In the genomic region with DNA sequence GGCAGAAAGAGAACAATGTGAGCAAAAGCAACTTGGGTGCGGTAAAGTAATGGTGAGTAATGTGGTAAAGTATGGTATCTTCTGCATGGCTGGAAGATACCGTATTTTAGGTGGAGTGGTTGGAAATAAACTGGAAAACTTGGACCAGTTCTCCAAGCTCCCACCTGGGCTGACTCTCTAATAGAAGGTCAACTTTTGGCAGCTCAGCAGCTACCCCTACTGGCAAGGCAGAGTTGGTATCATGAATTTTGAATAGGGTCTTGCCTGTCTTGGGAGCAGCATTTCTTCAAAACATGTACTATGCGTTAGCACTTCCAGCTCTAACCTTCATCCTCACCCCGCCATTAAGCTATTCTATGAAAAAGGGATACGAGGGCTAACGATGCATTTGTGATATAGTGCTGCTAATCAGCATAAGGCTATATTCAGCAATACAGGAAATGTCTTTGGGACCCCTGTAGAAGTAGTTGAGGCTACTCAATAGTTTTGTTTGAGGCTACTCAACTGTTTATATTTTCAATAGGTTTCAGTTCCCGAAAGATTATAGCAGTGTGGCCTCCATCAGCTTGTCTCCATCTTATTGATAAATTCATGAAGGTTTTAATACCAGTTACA, we compare ENCODE assay signal across 8 cellular contexts.
A peak's percentile ranks its signal among the peaks of the same experiment; 100 is the strongest.
DNase-seq lines count a peak whose midpoint lies in the region; ATAC-seq and TF ChIP-seq lines count a peak whose summit lies in the region.

No MANE protein-coding gene starts in this region.

- H3K27me3 Mint-ChIP-seq in activated T-cell treated with anti-CD3 and anti-CD28 coated beads, Interleukin-2, amount 50 U/mL, for 72 hours (ENCODE audit: low read depth): peaks cover 17% of the 10 kb centered on the region
- H3K27me3 Mint-ChIP-seq in activated T-cell treated with anti-CD3 and anti-CD28 coated beads, Interleukin-2, amount 50 U/mL, for 4 hours (ENCODE audit: low read depth): no peaks in the 10 kb centered on the region
- peaks cover 0 to 6% (median 1%) of the 10 kb centered on the region in 3 donors for H3K27me3 Mint-ChIP-seq in immature natural killer cell (ENCODE audit: low read depth in 3 of 3)

- DNase-seq in activated T-cell treated with anti-CD3 and anti-CD28 coated beads, Interleukin-2, amount 50 U/mL, for 72 hours: peak; percentile 24 to 33
- no peak for DNase-seq in activated T-cell treated with anti-CD3 and anti-CD28 coated beads, Interleukin-2, amount 50 U/mL, for 4 hours
- DNase-seq in NCI-H510A treated with DMSO at 0.1 percent for 48 hours (lab: John Stamatoyannopoulos, UW) (peak; percentile 12), astrocyte of the spinal cord (ENCODE audit: low read depth, low spot score) (peak; percentile 71), immature natural killer cell (peak in 2 of 3 donors; percentile 3 to 13), substantia nigra (lab: John Stamatoyannopoulos, UW) (peak in 25 of 49 donors; percentile 0 to 59 (median 19)), cerebellum (ENCODE audit: low spot score) (no peak)

- H3K27ac Mint-ChIP-seq in activated T-cell treated with anti-CD3 and anti-CD28 coated beads, Interleukin-2, amount 50 U/mL, for 72 hours: no peak overlapping the region
- no peak overlapping the region for H3K27ac Mint-ChIP-seq in immature natural killer cell

- no peak for ATAC-seq in activated T-cell treated with anti-CD3 and anti-CD28 coated beads, Interleukin-2, amount 50 U/mL, for 72 hours (replicated peaks in 1 of 2)
- no peak for ATAC-seq in activated T-cell treated with anti-CD3 and anti-CD28 coated beads, Interleukin-2, amount 50 U/mL, for 4 hours
- peak; percentile 62 for ATAC-seq in HG03095 (IDR thresholded peaks at IDR 0.05; ENCODE audit: unreplicated experiment)

- no peak overlapping the region for H3K4me3 ChIP-seq in astrocyte of the spinal cord (ENCODE audit: low read depth, low read length)

- in situ Hi-C loops in astrocyte of the spinal cord (cut with HindIII; ENCODE audit: low sequenced_read_pairs): no loop called here

- TF ChIP-seq CTCF in astrocyte of the spinal cord (IDR thresholded peaks at IDR 0.05; ENCODE audit: low read depth, low read length): peak; percentile 88

- no peak overlapping the region for H3K4me3 Mint-ChIP-seq in activated T-cell treated with anti-CD3 and anti-CD28 coated beads, Interleukin-2, amount 50 U/mL, for 72 hours
- H3K4me3 Mint-ChIP-seq in activated T-cell treated with anti-CD3 and anti-CD28 coated beads, Interleukin-2, amount 50 U/mL, for 4 hours: no peak overlapping the region
- H3K4me3 Mint-ChIP-seq in immature natural killer cell: no peak overlapping the region

- H3K36me3 Mint-ChIP-seq in activated T-cell treated with anti-CD3 and anti-CD28 coated beads, Interleukin-2, amount 50 U/mL, for 72 hours (ENCODE audit: insufficient read depth in 2 of 2): no peaks in the 10 kb centered on the region
- H3K36me3 Mint-ChIP-seq in activated T-cell treated with anti-CD3 and anti-CD28 coated beads, Interleukin-2, amount 50 U/mL, for 4 hours (ENCODE audit: insufficient read depth): no peaks in the 10 kb centered on the region
- no peaks in the 10 kb centered on the region for H3K36me3 Mint-ChIP-seq in immature natural killer cell

- H3K27ac ChIP-seq in substantia nigra (ENCODE audit: low read depth, low read length, poor library complexity, severe bottlenecking): no peak overlapping the region

- H3K4me1 Mint-ChIP-seq in activated T-cell treated with anti-CD3 and anti-CD28 coated beads, Interleukin-2, amount 50 U/mL, for 72 hours (ENCODE audit: low read depth): no peaks in the 10 kb centered on the region
- H3K4me1 Mint-ChIP-seq in activated T-cell treated with anti-CD3 and anti-CD28 coated beads, Interleukin-2, amount 50 U/mL, for 4 hours (ENCODE audit: low read depth): no peaks in the 10 kb centered on the region
- H3K4me1 Mint-ChIP-seq in immature natural killer cell: no peaks in the 10 kb centered on the region

- H3K9me3 Mint-ChIP-seq in activated T-cell treated with anti-CD3 and anti-CD28 coated beads, Interleukin-2, amount 50 U/mL, for 72 hours: no peaks in the 10 kb centered on the region
- H3K9me3 Mint-ChIP-seq in activated T-cell treated with anti-CD3 and anti-CD28 coated beads, Interleukin-2, amount 50 U/mL, for 4 hours: no peaks in the 10 kb centered on the region
- no peaks in the 10 kb centered on the region for H3K9me3 Mint-ChIP-seq in immature natural killer cell

Comparison
In these comparisons a context has a peak if more than half of its experiments do, and no peak if none do; other contexts are left out.
1. DNase-seq: peak in activated T-cell treated with anti-CD3 and anti-CD28 coated beads, Interleukin-2, amount 50 U/mL, for 72 hours (2 of 2), NCI-H510A treated with DMSO at 0.1 percent for 48 hours (single experiment), astrocyte of the spinal cord (single experiment), immature natural killer cell (2 of 3) and substantia nigra (25 of 49); none in activated T-cell treated with anti-CD3 and anti-CD28 coated beads, Interleukin-2, amount 50 U/mL, for 4 hours (single experiment) and cerebellum (single experiment).